ENCODE assay signal across 9 cellular contexts in genomic region chr9:122835313-122835731, GRCh38. TPM values are rescaled to one million over a fixed set of nuclear protein-coding genes. Genes with fewer than 3 reads are reported as not detected.
DNase-seq lines count a peak whose midpoint lies in the region; ATAC-seq lines count a peak whose summit lies in the region.
"Had no signal": no experiment of that assay in that cellular context is flagged by ENCODE, and none has a peak within 500 bp of the region (broad histone marks: within the 10 kb centered on the region; RNA-seq: fewer than 3 reads in every experiment).

No MANE protein-coding gene starts in this region.

- H3K4me3 Mint-ChIP-seq in stimulated activated naive CD8-positive, alpha-beta T cell treated with anti-CD3 and anti-CD28 coated beads, Interleukin-15, Interleukin-2, amounts not matched to agents 100 ng/mL and 50 ng/mL, for 24 hours = peak overlapping the region; percentile 44

- H3K27ac Mint-ChIP-seq in stimulated activated naive CD8-positive, alpha-beta T cell treated with anti-CD3 and anti-CD28 coated beads, Interleukin-15, Interleukin-2, amounts not matched to agents 100 ng/mL and 50 ng/mL, for 24 hours = peak overlapping the region; percentile 80

- H3K27me3 Mint-ChIP-seq in stimulated activated naive CD8-positive, alpha-beta T cell treated with anti-CD3 and anti-CD28 coated beads, Interleukin-15, Interleukin-2, amounts not matched to agents 100 ng/mL and 50 ng/mL, for 24 hours = no peaks in the 10 kb centered on the region

- in situ Hi-C loops in SK-MEL-5 (cut with HindIII; ENCODE audit: low pct_unique_long_range_greater_than_20kb, low sequenced_read_pairs) = no loop called here

- H3K36me3 Mint-ChIP-seq in stimulated activated naive CD8-positive, alpha-beta T cell treated with anti-CD3 and anti-CD28 coated beads, Interleukin-15, Interleukin-2, amounts not matched to agents 100 ng/mL and 50 ng/mL, for 24 hours (ENCODE audit: low read depth) = no peaks in the 10 kb centered on the region

- H3K9me3 Mint-ChIP-seq in stimulated activated naive CD8-positive, alpha-beta T cell treated with anti-CD3 and anti-CD28 coated beads, Interleukin-15, Interleukin-2, amounts not matched to agents 100 ng/mL and 50 ng/mL, for 24 hours = no peaks in the 10 kb centered on the region

- DNase-seq in activated T-cell treated with anti-CD3 and anti-CD28 coated beads, Interleukin-2, amount 50 U/mL, for 1 hour = peak; percentile 28
- DNase-seq in activated T-cell treated with anti-CD3 and anti-CD28 coated beads for 4 hours = no peak
- peak; percentile 16 for DNase-seq in SK-MEL-5 (ENCODE audit: low read depth, low spot score)
- DNase-seq in cerebellar cortex (ENCODE audit: low spot score) = peak; percentile 98
- DNase-seq in LoVo (ENCODE audit: low spot score) = no peak
- no peak for DNase-seq in DMS114 treated with DMSO at 0.1 percent for 48 hours (lab: John Stamatoyannopoulos, UW; ENCODE audit: unreplicated experiment)

- H3K4me1 Mint-ChIP-seq in stimulated activated naive CD8-positive, alpha-beta T cell treated with anti-CD3 and anti-CD28 coated beads, Interleukin-15, Interleukin-2, amounts not matched to agents 100 ng/mL and 50 ng/mL, for 24 hours (ENCODE audit: low read depth) = peaks cover 14% of the 10 kb centered on the region

- no peak for ATAC-seq in HG03139 (IDR thresholded peaks at IDR 0.05; ENCODE audit: unreplicated experiment)

RNA-seq across cellular contexts. Expression of gene PDCL, which starts 6.9 kb away (rescaled TPM):
- total RNA-seq in SK-MEL-5 (2014; rRNA removed; shearing (Covaris generic)) = 20.0 and 23.3 TPM in 2 replicates
- polyA plus RNA-seq in SK-MEL-5 (2015; cell fraction: cytosol; rRNA removed) = 15.5 and 15.9 TPM in 2 replicates
- 6.2 and 7.0 TPM in 2 replicates for polyA plus RNA-seq in SK-MEL-5 (2015; cell fraction: nucleus; rRNA removed)

RNA-seq across cellular contexts. Expression of gene OR1K1, which starts 35.4 kb away (rescaled TPM):
- not detected in 2 replicates for total RNA-seq in SK-MEL-5 (2014; rRNA removed; shearing (Covaris generic))
- polyA plus RNA-seq in SK-MEL-5 (2015; cell fraction: cytosol; rRNA removed) = not detected in 2 replicates
- polyA plus RNA-seq in SK-MEL-5 (2015; cell fraction: nucleus; rRNA removed) = not detected in 2 replicates
- total RNA-seq: epithelial cell of proximal tubule had no signal

RNA-seq across cellular contexts. Expression of gene OR5C1, which starts 46.6 kb away (rescaled TPM):
- not detected in 2 replicates for total RNA-seq in SK-MEL-5 (2014; rRNA removed; shearing (Covaris generic))
- not detected in 2 replicates for polyA plus RNA-seq in SK-MEL-5 (2015; cell fraction: cytosol; rRNA removed)
- polyA plus RNA-seq in SK-MEL-5 (2015; cell fraction: nucleus; rRNA removed) = not detected in 2 replicates
- total RNA-seq: epithelial cell of proximal tubule had no signal

Comparison
In these comparisons a context has a peak if more than half of its experiments do, and no peak if none do; other contexts are left out.
1. DNase-seq: peak in activated T-cell treated with anti-CD3 and anti-CD28 coated beads, Interleukin-2, amount 50 U/mL, for 1 hour (single experiment), SK-MEL-5 (single experiment) and cerebellar cortex (single experiment); none in activated T-cell treated with anti-CD3 and anti-CD28 coated beads for 4 hours (single experiment), LoVo (single experiment) and DMS114 treated with DMSO at 0.1 percent for 48 hours (single experiment).